8 cellular contexts compared by ENCODE assay signal in the genomic region with DNA sequence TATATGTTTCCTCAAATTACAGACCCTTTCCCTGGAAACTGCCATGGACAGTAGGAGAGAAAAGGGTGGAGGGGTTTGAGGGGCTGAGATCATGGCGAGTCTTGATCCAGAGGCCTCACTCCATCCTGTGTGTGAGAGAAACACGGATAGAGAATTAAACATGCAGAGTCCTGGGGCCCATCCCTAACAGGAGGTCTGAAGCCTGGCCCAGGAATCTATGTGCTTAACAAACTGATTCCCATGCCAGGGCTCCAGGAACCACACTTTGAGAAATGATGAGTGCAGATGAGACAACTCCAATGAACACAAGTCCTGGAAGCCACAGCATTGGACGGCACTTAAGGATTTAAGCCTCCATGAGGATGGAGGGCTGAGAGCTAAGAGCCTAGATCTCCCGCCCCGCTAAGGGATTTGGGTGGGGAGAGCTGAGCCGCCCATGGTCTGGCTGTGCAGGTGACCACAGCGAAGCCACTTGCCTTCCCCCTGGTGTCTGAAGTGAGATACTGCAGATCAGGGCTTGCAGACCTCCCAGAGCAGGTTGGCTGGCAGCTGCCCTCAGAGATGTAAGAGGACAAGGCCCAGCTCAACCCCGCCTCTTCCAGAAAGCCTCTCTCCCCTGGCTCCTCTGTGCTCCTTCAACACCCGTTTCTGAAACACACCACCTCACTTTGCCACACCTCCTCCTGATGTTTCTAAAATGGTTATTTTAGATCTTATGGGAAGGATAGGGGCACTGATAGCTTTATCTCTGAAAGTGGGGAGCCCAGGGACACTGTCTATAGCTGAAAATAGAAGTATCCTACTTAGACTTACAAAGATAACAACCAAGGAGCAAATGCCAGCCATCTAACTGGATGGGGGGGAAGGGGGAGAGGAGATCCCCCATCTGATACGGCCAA. TPM values are rescaled to one million over a fixed set of nuclear protein-coding genes. Genes with fewer than 3 reads are reported as not detected.
DNase-seq lines count a peak whose midpoint lies in the region; ATAC-seq and TF ChIP-seq lines count a peak whose summit lies in the region.

No MANE protein-coding gene starts in this region.

- H3K27me3 ChIP-seq in lower lobe of right lung (ENCODE audit: low read depth) (no peaks in the 10 kb centered on the region), testis (no peaks in the 10 kb centered on the region)

- intact Hi-C loops in lower lobe of right lung (cut with DNase I) = no loop called here
- intact Hi-C loops in testis (cut with DNase I; ENCODE audit: low total_unique reads) = no loop called here

- no peaks in the 10 kb centered on the region for H3K9me3 ChIP-seq in lower lobe of right lung
- no peaks in the 10 kb centered on the region for H3K9me3 ChIP-seq in testis

- POLR2A ChIA-PET in RWPE1 (lab: Yijun Ruan, JAX; ENCODE audit: low non-redundant PET) = no interaction called here

- DNase-seq in NCI-H2196 (lab: John Stamatoyannopoulos, UW; ENCODE audit: unreplicated experiment) (peak; percentile 31), NCI-H2196 treated with DMSO at 0.1 percent for 48 hours (lab: John Stamatoyannopoulos, UW; ENCODE audit: unreplicated experiment) (no peak), RWPE1 (ENCODE audit: low spot score) (peak; percentile 25), cardiac fibroblast (ENCODE audit: low read depth in 2 of 2) (peak; percentile 47 to 78), lower lobe of right lung (peak; percentile 65), testis (peak; percentile 73)

- H3K4me3 ChIP-seq in cardiac fibroblast (replicated peaks in 1 of 2; ENCODE audit: low read depth in 2 of 2, low read length in 2 of 2) (no peak overlapping the region), lower lobe of right lung (no peak overlapping the region), testis (no peak overlapping the region)

- H3K27ac ChIP-seq in RWPE1 (peak overlapping the region; percentile 53), lower lobe of right lung (peak overlapping the region; percentile 64), testis (peak overlapping the region in 1 of 2 donors; percentile 37)

- CTCF ChIA-PET in RWPE1 (lab: Yijun Ruan, JAX) = interaction anchor here (0.6 to 1.9 kb wide), 4 partner anchors 87 to 461 kb away, joined by 3 to 11 read pairs (median 4); partner anchors contain the start of gene SFTPD

- no peak for TF ChIP-seq POLR2A in testis (IDR thresholded peaks at IDR 0.05)

- H3K4me1 ChIP-seq in lower lobe of right lung (peaks cover 23% of the 10 kb centered on the region), testis (peaks cover 11% of the 10 kb centered on the region)

- no peak for TF ChIP-seq CTCF in RWPE1 (conservative IDR thresholded peaks at IDR 0.05; ENCODE audit: low read depth)
- TF ChIP-seq CTCF in cardiac fibroblast (IDR thresholded peaks at IDR 0.05; ENCODE audit: low read depth, low read length) = peak; percentile 60
- TF ChIP-seq CTCF in lower lobe of right lung (IDR thresholded peaks at IDR 0.05) = peak; percentile 71
- TF ChIP-seq CTCF in testis (IDR thresholded peaks at IDR 0.05) = peak; percentile 51 to 68 (median 66)

- peak; percentile 80 for ATAC-seq in GM19463 (IDR thresholded peaks at IDR 0.05; ENCODE audit: unreplicated experiment)
- ATAC-seq in HG03520 (IDR thresholded peaks at IDR 0.05; ENCODE audit: unreplicated experiment) = peak; percentile 81
- ATAC-seq in lower lobe of right lung = peak; percentile 73 to 76

- H3K36me3 ChIP-seq in lower lobe of right lung = no peaks in the 10 kb centered on the region
- H3K36me3 ChIP-seq in testis (ENCODE audit: low read depth, missing control alignments) = no peaks in the 10 kb centered on the region

- 67 to 71% methylated on average over 7 to 10 of the region's 10 CpGs for WGBS in testis, 2 donors

RNA-seq across cellular contexts. Expression of gene EIF5AL1, which starts 24.8 kb away (rescaled TPM):
- total RNA-seq in lower lobe of right lung = not detected
- total RNA-seq in testis = 1 to 10 TPM; 5.7 to 6.8 TPM
- 24.4 TPM for polyA plus RNA-seq in testis (ENCODE audit: insufficient read depth, low read depth, low replicate concordance)

RNA-seq across cellular contexts. Expression of gene ZCCHC24, which starts 42.1 kb away (rescaled TPM):
- 34.7 TPM for total RNA-seq in lower lobe of right lung
- 10 to 100 TPM; 31.3 to 38.6 TPM for total RNA-seq in testis
- 27.7 TPM for polyA plus RNA-seq in testis (ENCODE audit: insufficient read depth, low read depth, low replicate concordance)
